1 cellular context compared by ENCODE assay signal in the genomic region with DNA sequence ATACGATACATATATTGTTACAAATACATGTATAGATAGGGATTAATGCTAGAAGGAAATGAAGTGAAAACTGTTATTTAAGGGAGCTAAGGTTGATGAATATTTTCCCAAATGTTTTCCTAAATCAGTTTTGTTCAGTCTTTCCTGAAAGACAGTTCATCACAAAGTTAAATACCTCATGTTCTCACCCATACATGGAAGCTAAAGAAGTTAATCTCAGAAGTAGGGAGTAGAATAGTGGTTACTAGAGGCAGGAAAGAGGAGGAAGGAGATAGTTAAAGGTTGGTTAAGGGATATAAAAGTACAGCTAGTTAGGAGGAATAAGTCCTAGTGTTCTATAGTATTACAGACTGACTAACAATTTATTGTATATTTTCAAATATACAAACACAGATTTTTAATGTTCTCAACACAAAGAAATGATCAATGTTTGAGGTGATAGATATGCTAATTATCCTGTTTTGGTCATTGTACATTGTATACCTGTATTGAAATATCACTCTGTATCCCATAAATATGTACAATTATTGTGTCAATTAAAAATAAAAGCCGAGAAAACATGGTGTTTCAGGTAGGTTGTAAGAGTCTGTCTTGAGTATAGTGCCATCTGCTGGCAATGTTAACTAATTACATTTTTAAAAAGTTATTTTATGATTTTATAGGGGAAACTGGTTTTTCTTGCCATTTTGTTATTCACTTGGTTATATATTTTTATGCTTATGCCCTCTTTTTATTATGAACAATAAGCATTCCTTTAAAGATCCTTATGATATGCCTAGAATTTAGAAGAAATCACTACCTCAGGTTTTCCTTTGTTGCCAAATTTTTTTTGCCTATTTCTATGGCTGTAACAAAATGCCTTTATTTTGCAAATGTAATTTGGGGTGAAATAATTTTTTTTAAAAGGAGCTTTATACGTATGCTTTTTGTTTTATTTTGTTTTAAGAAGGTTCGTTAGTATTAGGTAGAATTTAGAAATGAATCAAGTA.
TF ChIP-seq lines count a peak whose summit lies in the region.

No MANE protein-coding gene starts in this region.

TF ChIP-seq in HepG2, 621 proteins besides CTCF, POLR2A, EP300 and RAD21 (continued from another document):
- no peak for TF ChIP-seq USF2 (IDR thresholded peaks at IDR 0.05; ENCODE audit: low read depth, low read length)
- TF ChIP-seq USF2 (CRISPR knock-in tag; IDR thresholded peaks at IDR 0.05; ENCODE audit: borderline replicate concordance), result no peak
